In genomic region chr10:75401569-75402485, GRCh38 we compare ENCODE assay signal across 1 cellular context.
TF ChIP-seq lines count a peak whose summit lies in the region.

Gene ZNF503 (minus strand): TSS chr10:75401764. CDS start chr10:75401419, 345 bp downstream.

TF ChIP-seq in HEK293, 187 proteins besides CTCF, POLR2A, EP300 and RAD21 (continued from another document and continues in another):
- TF ChIP-seq ZNF157 (tag by site-specific recombination; IDR thresholded peaks at IDR 0.05) (0 out of 2 replicates have a peak, but pooled peaks have one; percentile 16), ZBTB11 (tag by site-specific recombination; conservative IDR thresholded peaks at IDR 0.05; ENCODE audit: low read depth) (no peak), SETDB1 (IDR thresholded peaks at IDR 0.05; ENCODE audit: insufficient read length, low read length) (no peak), ZNF580 (tag by site-specific recombination; IDR thresholded peaks at IDR 0.05) (no peak; the same call in 1 of the 2 replicates), ZBTB17 (tag by site-specific recombination; IDR thresholded peaks at IDR 0.05) (peak; percentile 86), ZNF585B (tag by site-specific recombination; IDR thresholded peaks at IDR 0.05) (no peak), ZNF600 (tag by site-specific recombination; IDR thresholded peaks at IDR 0.05) (peak; percentile 78), ZFP69B (tag by site-specific recombination; IDR thresholded peaks at IDR 0.05) (peak; percentile 59), ZNF341 (tag by site-specific recombination; IDR thresholded peaks at IDR 0.05; ENCODE audit: low read depth) (peak; percentile 76), RBAK (tag by site-specific recombination; IDR thresholded peaks at IDR 0.05) (no peak), ZNF23 (tag by site-specific recombination; IDR thresholded peaks at IDR 0.05; ENCODE audit: borderline replicate concordance) (no peak), ZNF610 (tag by site-specific recombination; IDR thresholded peaks at IDR 0.05; ENCODE audit: borderline replicate concordance) (no peak), ZNF449 (tag by site-specific recombination; IDR thresholded peaks at IDR 0.05) (no peak), ZFHX2 (tag by site-specific recombination; conservative IDR thresholded peaks at IDR 0.05) (no peak), ZNF596 (tag by site-specific recombination; IDR thresholded peaks at IDR 0.05) (peak; percentile 37), ZNF292 (tag by site-specific recombination; IDR thresholded peaks at IDR 0.05; ENCODE audit: borderline replicate concordance, low read depth) (no peak), ZBTB1 (tag by site-specific recombination; IDR thresholded peaks at IDR 0.05) (no peak), ZNF654 (tag by site-specific recombination; IDR thresholded peaks at IDR 0.05; ENCODE audit: low read depth) (no peak), REPIN1 (tag by site-specific recombination; IDR thresholded peaks at IDR 0.05; ENCODE audit: low read depth) (no peak), ZNF138 (tag by site-specific recombination; IDR thresholded peaks at IDR 0.05; ENCODE audit: borderline replicate concordance) (no peak), ZNF2 (tag by site-specific recombination; IDR thresholded peaks at IDR 0.05) (peak; percentile 40), ZNF514 (tag by site-specific recombination; IDR thresholded peaks at IDR 0.05) (no peak), PRDM6 (tag by site-specific recombination; IDR thresholded peaks at IDR 0.05) (peak; percentile 60; the same call in 1 of the 2 replicates), ZNF16 (tag by site-specific recombination; IDR thresholded peaks at IDR 0.05; ENCODE audit: low read depth) (no peak), ZNF221 (tag by site-specific recombination; IDR thresholded peaks at IDR 0.05; ENCODE audit: borderline replicate concordance) (no peak), ZNF248 (tag by site-specific recombination; IDR thresholded peaks at IDR 0.05) (no peak), ZNF214 (tag by site-specific recombination; IDR thresholded peaks at IDR 0.05; ENCODE audit: borderline replicate concordance) (no peak), ZNF549 (tag by site-specific recombination; IDR thresholded peaks at IDR 0.05) (no peak), PBX3 (CRISPR knock-in tag; IDR thresholded peaks at IDR 0.05) (peak; percentile 70; the same call in 1 of the 2 replicates), GLI4 (tag by site-specific recombination; IDR thresholded peaks at IDR 0.05) (no peak), ZNF843 (tag by site-specific recombination; IDR thresholded peaks at IDR 0.05) (no peak; the same call in 1 of the 2 replicates), ZNF624 (tag by site-specific recombination; IDR thresholded peaks at IDR 0.05) (no peak), YY1 (tag by site-specific recombination; IDR thresholded peaks at IDR 0.05) (no peak), ZSCAN30 (tag by site-specific recombination; IDR thresholded peaks at IDR 0.05) (peak; percentile 94), ZNF501 (tag by site-specific recombination; IDR thresholded peaks at IDR 0.05) (peak; percentile 81; the same call in 1 of the 2 replicates), ZNF521 (tag by site-specific recombination; IDR thresholded peaks at IDR 0.05) (no peak), ZNF560 (tag by site-specific recombination; IDR thresholded peaks at IDR 0.05; ENCODE audit: borderline replicate concordance) (no peak), ZNF561 (tag by site-specific recombination; IDR thresholded peaks at IDR 0.05; ENCODE audit: borderline replicate concordance) (peak; percentile 39; the same call in 1 of the 2 replicates), BCL11A (tag by site-specific recombination; IDR thresholded peaks at IDR 0.05; ENCODE audit: low read depth) (peak; percentile 84), ZNF350 (tag by site-specific recombination; IDR thresholded peaks at IDR 0.05) (no peak), ZFP37 (tag by site-specific recombination; IDR thresholded peaks at IDR 0.05) (peak; percentile 79; the same call in 1 of the 2 replicates), GLIS2 (tag by site-specific recombination; IDR thresholded peaks at IDR 0.05) (peak; percentile 96), HOXA7 (CRISPR knock-in tag; IDR thresholded peaks at IDR 0.05; ENCODE audit: borderline replicate concordance) (no peak), ZNF626 (tag by site-specific recombination; IDR thresholded peaks at IDR 0.05) (0 out of 2 replicates have a peak, but pooled peaks have one; percentile 40)
- TF ChIP-seq, protein P1, sequence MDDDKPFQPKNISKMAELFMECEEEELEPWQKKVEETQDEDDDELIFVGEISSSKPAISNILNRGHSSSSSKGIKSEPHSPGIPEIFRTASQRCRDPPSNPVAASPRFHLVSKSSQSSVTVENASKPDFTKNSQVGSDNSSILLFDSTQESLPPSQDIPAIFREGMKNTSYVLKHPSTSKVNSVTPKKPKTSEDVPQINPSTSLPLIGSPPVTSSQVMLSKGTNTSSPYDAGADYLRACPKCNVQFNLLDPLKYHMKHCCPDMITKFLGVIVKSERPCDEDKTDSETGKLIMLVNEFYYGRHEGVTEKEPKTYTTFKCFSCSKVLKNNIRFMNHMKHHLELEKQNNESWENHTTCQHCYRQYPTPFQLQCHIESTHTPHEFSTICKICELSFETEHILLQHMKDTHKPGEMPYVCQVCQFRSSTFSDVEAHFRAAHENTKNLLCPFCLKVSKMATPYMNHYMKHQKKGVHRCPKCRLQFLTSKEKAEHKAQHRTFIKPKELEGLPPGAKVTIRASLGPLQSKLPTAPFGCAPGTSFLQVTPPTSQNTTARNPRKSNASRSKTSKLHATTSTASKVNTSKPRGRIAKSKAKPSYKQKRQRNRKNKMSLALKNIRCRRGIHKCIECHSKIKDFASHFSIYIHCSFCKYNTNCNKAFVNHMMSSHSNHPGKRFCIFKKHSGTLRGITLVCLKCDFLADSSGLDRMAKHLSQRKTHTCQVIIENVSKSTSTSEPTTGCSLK (tag by site-specific recombination; IDR thresholded peaks at IDR 0.05) = no peak
- TF ChIP-seq, protein P2, sequence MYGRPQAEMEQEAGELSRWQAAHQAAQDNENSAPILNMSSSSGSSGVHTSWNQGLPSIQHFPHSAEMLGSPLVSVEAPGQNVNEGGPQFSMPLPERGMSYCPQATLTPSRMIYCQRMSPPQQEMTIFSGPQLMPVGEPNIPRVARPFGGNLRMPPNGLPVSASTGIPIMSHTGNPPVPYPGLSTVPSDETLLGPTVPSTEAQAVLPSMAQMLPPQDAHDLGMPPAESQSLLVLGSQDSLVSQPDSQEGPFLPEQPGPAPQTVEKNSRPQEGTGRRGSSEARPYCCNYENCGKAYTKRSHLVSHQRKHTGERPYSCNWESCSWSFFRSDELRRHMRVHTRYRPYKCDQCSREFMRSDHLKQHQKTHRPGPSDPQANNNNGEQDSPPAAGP (tag by site-specific recombination; IDR thresholded peaks at IDR 0.05) = no peak
- TF ChIP-seq, protein P3, sequence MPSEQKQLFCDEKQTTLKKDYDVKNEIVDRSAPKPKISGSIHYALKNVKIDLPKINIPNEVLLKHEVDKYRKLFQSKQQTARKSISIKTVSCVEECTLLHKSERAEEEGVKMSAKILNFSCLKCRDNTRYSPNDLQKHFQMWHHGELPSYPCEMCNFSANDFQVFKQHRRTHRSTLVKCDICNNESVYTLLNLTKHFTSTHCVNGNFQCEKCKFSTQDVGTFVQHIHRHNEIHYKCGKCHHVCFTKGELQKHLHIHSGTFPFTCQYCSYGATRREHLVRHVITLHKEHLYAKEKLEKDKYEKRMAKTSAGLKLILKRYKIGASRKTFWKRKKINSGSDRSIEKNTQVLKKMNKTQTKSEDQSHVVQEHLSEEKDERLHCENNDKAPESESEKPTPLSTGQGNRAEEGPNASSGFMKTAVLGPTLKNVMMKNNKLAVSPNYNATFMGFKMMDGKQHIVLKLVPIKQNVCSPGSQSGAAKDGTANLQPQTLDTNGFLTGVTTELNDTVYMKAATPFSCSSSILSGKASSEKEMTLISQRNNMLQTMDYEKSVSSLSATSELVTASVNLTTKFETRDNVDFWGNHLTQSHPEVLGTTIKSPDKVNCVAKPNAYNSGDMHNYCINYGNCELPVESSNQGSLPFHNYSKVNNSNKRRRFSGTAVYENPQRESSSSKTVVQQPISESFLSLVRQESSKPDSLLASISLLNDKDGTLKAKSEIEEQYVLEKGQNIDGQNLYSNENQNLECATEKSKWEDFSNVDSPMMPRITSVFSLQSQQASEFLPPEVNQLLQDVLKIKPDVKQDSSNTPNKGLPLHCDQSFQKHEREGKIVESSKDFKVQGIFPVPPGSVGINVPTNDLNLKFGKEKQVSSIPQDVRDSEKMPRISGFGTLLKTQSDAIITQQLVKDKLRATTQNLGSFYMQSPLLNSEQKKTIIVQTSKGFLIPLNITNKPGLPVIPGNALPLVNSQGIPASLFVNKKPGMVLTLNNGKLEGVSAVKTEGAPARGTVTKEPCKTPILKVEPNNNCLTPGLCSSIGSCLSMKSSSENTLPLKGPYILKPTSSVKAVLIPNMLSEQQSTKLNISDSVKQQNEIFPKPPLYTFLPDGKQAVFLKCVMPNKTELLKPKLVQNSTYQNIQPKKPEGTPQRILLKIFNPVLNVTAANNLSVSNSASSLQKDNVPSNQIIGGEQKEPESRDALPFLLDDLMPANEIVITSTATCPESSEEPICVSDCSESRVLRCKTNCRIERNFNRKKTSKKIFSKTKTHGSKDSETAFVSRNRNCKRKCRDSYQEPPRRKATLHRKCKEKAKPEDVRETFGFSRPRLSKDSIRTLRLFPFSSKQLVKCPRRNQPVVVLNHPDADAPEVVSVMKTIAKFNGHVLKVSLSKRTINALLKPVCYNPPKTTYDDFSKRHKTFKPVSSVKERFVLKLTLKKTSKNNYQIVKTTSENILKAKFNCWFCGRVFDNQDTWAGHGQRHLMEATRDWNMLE (tag by site-specific recombination; conservative IDR thresholded peaks at IDR 0.05; ENCODE audit: low read depth) = no peak; the same call in 1 of the 2 replicates
